In the genomic region with DNA sequence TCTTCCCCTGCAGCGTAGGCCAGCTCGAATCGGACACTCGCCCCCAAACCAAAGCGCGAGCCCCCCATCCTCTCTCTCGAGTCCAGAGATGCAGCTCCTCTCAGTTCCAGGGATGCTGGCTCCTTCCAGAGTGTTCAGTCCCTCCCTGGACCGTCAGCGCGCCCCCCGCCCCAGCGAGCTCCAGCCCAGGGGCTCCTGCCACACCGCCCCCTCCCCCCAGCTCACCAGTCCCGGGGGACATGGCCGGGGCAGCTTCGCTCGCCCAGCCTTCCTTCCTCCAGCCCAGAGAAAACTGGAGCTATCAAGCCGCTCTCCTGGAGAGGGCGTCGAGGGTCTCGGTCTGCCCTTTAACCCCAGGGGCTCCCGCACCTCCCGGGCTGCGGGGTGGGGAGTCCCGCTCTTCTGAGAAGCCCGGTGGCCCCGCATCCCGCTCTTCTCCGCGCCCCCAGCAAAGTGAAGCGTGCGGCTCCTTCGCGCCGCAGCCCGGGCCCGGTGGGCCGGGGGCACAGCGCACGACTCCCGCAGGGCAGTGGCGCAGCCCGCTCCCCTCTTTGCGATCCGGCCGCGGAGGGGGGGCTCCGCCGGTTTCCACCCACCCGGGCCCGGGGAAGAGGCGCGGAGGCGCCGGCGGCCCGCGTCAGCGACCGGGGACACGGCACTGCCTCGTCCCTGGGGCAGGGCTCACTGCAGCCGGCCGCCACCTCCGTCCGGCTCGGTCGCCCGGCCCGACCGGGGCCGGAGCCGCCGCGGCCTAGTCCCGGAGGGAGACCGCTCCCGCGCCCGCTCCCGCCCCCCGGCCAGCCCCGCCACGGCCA, we compare ENCODE assay signal across 8 cellular contexts. TPM values are rescaled to one million over a fixed set of nuclear protein-coding genes. Genes with fewer than 3 reads are reported as not detected.
DNase-seq lines count a peak whose midpoint lies in the region; ATAC-seq, FAIRE-seq and TF ChIP-seq lines count a peak whose summit lies in the region.

No MANE protein-coding gene starts in this region.

- 0 out of 2 replicates have a peak, but pooled peaks cover 7% of the 10 kb centered on the region for H4K20me1 ChIP-seq in HepG2 (ENCODE audit: insufficient read depth, low read length)

- H3K27ac ChIP-seq in CD8-positive, alpha-beta T cell (ENCODE audit: low read depth, low read length), result peak overlapping the region; percentile 40
- H3K27ac ChIP-seq in VCaP, result peak overlapping the region; percentile 90
- peak overlapping the region; percentile 72 for H3K27ac ChIP-seq in HepG2 (ENCODE audit: extremely low read length, insufficient read depth, low read length)

- H3K27me3 Mint-ChIP-seq in CD8-positive, alpha-beta T cell (ENCODE audit: low read depth), result peaks cover 11% of the 10 kb centered on the region
- H3K27me3 Mint-ChIP-seq in chondrocyte (ENCODE audit: low read depth), result peaks cover 7% of the 10 kb centered on the region

- H3K9ac ChIP-seq in HepG2 (ENCODE audit: insufficient read depth, low read depth, low read length), result peak overlapping the region; percentile 83

- H3K4me2 ChIP-seq in HepG2 (ENCODE audit: low read depth, low read length), result peak overlapping the region; percentile 89

- peaks cover 9% of the 10 kb centered on the region for H3K36me3 Mint-ChIP-seq in CD8-positive, alpha-beta T cell
- peaks cover 1% of the 10 kb centered on the region for H3K36me3 Mint-ChIP-seq in chondrocyte (ENCODE audit: low read depth)

- peaks cover 23% of the 10 kb centered on the region for H3K79me2 ChIP-seq in HepG2 (ENCODE audit: insufficient read depth, low read length)

- 4% methylated on average over 5 of the region's 84 CpGs for WGBS in HepG2 (ENCODE audit: low lambda C conversion rate)

- H3K4me3 ChIP-seq in CD8-positive, alpha-beta T cell (ENCODE audit: low read depth, low read length), result peak overlapping the region; percentile 69
- H3K4me3 ChIP-seq in HepG2 (replicated peaks in 1 of 3; ENCODE audit: insufficient read depth in 1 of 3, low read depth in 2 of 3, low read length in 3 of 3), result peak overlapping the region; percentile 90 to 95 (median 91)

- TF ChIP-seq EP300 in HepG2 (IDR thresholded peaks at IDR 0.05; ENCODE audit: low read depth in 2 of 2, low read length in 2 of 2), result no peak
- TF ChIP-seq EP300 in HepG2 (CRISPR knock-in tag; IDR thresholded peaks at IDR 0.05; ENCODE audit: borderline replicate concordance), result no peak

- no peak overlapping the region for H2AFZ ChIP-seq in HepG2 (ENCODE audit: low read length)

- in situ Hi-C loops in HepG2 (cut with HindIII; ENCODE audit: extremely low pct_ligation_motif_present, low pct_unique_long_range_greater_than_20kb), result loop anchor here (25.0 kb wide), 1 partner anchor 186 kb away; no protein-coding TSS in a partner anchor

- CTCF ChIA-PET in CD8-positive, alpha-beta T cell (lab: Charles Lee), result interaction anchor here (0.8 to 1.4 kb wide), 4 partner anchors 49 to 268 kb away, joined by 3 to 5 read pairs (median 4); partner anchors contain the start of gene GPBP1
- CTCF ChIA-PET in HepG2 (lab: Yijun Ruan, JAX; ENCODE audit: low intra/inter-chr PET ratio, low total read pairs), result no interaction called here

- no peaks in the 10 kb centered on the region for H3K27me3 ChIP-seq in CD8-positive, alpha-beta T cell (ENCODE audit: insufficient read depth, low read length)
- H3K27me3 ChIP-seq in HepG2 (ENCODE audit: control insufficient read depth in 1 of 2, insufficient read depth in 2 of 2, low read length in 2 of 2), result no peaks in the 10 kb centered on the region; a peak in 1 of 5 replicates

- no peak for TF ChIP-seq CTCF in CD8-positive, alpha-beta T cell (IDR thresholded peaks at IDR 0.05)
- TF ChIP-seq CTCF in VCaP (conservative IDR thresholded peaks at IDR 0.05), result no peak
- peak; percentile 25 for TF ChIP-seq CTCF in chondrocyte (IDR thresholded peaks at IDR 0.05)
- peak; percentile 24; the same call in 1 of the 2 replicates for TF ChIP-seq CTCF in HepG2 (CRISPR knock-in tag; IDR thresholded peaks at IDR 0.05)

- no peaks in the 10 kb centered on the region for H3K9me3 Mint-ChIP-seq in CD8-positive, alpha-beta T cell
- no peaks in the 10 kb centered on the region for H3K9me3 Mint-ChIP-seq in chondrocyte (ENCODE audit: low read depth)

- no peak for FAIRE-seq in HepG2 (lab: Jason Lieb, UNC)

- DNase-seq in CD8-positive, alpha-beta T cell, result peak in 5 of 7 experiments; percentile 3 to 56 (median 15)
- DNase-seq in chondrocyte (ENCODE audit: low spot score) (no peak), HepG2 (ENCODE audit: low spot score) (no peak), NCI-H2171 (lab: John Stamatoyannopoulos, UW) (no peak)
- peak; percentile 7 to 32 for DNase-seq in stimulated activated CD4-positive, alpha-beta T cell treated with anti-CD3 and anti-CD28 coated beads, Interleukin-4, amount 100 ng/mL, for 4 hours

- H3K4me1 ChIP-seq in CD8-positive, alpha-beta T cell (ENCODE audit: insufficient read depth, low read length), result peaks cover 16% of the 10 kb centered on the region
- H3K4me1 ChIP-seq in HepG2 (ENCODE audit: insufficient read depth, low read length), result peaks cover 31% of the 10 kb centered on the region

- no peaks in the 10 kb centered on the region for H3K36me3 ChIP-seq in CD8-positive, alpha-beta T cell (ENCODE audit: insufficient read depth, low read length)
- 0 out of 5 replicates have a peak, but pooled peaks cover 0 to 5% of the 10 kb centered on the region in 2 experiments for H3K36me3 ChIP-seq in HepG2 (replicated peaks in 1 of 2; ENCODE audit: control insufficient read depth in 1 of 2, insufficient read depth in 2 of 2, low read length in 2 of 2)

- POLR2A ChIA-PET in CD8-positive, alpha-beta T cell (lab: Charles Lee), result interaction anchor here (0.8 to 2.0 kb wide), 3 partner anchors 34 to 222 kb away, joined by 3 to 8 read pairs (median 7); partner anchors contain the start of genes GPBP1 and SETD9
- POLR2A ChIA-PET in HepG2 (lab: Yijun Ruan, JAX), result interaction anchor here (0.9 to 2.8 kb wide), 7 partner anchors 11 to 222 kb away, joined by 3 to 25 read pairs (median 6); partner anchors contain the start of genes GPBP1 and SETD9

- TF ChIP-seq POLR2A in HepG2 (IDR thresholded peaks at IDR 0.05; ENCODE audit: insufficient read depth in 1 of 2, low read depth in 2 of 2, low read length in 2 of 2), result no peak

- H3K4me1 Mint-ChIP-seq in CD8-positive, alpha-beta T cell (ENCODE audit: low read depth), result peaks cover 23% of the 10 kb centered on the region
- peaks cover 18% of the 10 kb centered on the region for H3K4me1 Mint-ChIP-seq in chondrocyte (ENCODE audit: low read depth)

- H3K4me3 Mint-ChIP-seq in CD8-positive, alpha-beta T cell, result peak overlapping the region; percentile 95
- H3K4me3 Mint-ChIP-seq in chondrocyte (ENCODE audit: unreplicated experiment), result peak overlapping the region; percentile 98

- TF ChIP-seq RAD21 in HepG2 (CRISPR knock-in tag; IDR thresholded peaks at IDR 0.05), result 0 out of 2 replicates have a peak, but pooled peaks have one; percentile 9

- no TSS peak for BruUV-seq in HepG2 (replicated peaks; lab: Mats Ljungman, UMichigan)

- ATAC-seq in CD8-positive, alpha-beta T cell, result peak; percentile 19
- ATAC-seq in GM19438 (IDR thresholded peaks at IDR 0.05; ENCODE audit: low read depth, unreplicated experiment), result peak; percentile 41
- peak; percentile 18 for ATAC-seq in HG03469 (IDR thresholded peaks at IDR 0.05; ENCODE audit: unreplicated experiment)
- ATAC-seq in HepG2, result peak; percentile 78

- intact Hi-C loops in CD8-positive, alpha-beta T cell (cut with DNase I, micrococcal nuclease), result loop anchor here (2.0 to 10.0 kb wide), 7 partner anchors 134 to 1644 kb away; partner anchors contain the start of genes DHX29 (in 1 of the 2), IL6ST (in 1 of the 2), MAP3K1 (in 1 of the 2) and MTREX (in 1 of the 2)
- intact Hi-C loops in HepG2 (cut with micrococcal nuclease; ENCODE audit: unreplicated experiment), result loop anchor here (2.0 to 5.0 kb wide), 2 partner anchors 39 to 131 kb away; no protein-coding TSS in a partner anchor

- peak overlapping the region; percentile 87 for H3K27ac Mint-ChIP-seq in CD8-positive, alpha-beta T cell
- peak overlapping the region; percentile 97 for H3K27ac Mint-ChIP-seq in chondrocyte (ENCODE audit: unreplicated experiment)

- no peaks in the 10 kb centered on the region for H3K9me3 ChIP-seq in CD8-positive, alpha-beta T cell (ENCODE audit: low read length)
- H3K9me3 ChIP-seq in HepG2 (ENCODE audit: low read length), result no peaks in the 10 kb centered on the region

RNA-seq across cellular contexts. Expression of gene MIER3, which starts 0.6 kb away (rescaled TPM):
- 10 to 100 TPM; 29.3 to 39.2 TPM for total RNA-seq in CD8-positive, alpha-beta T cell
- total RNA-seq in chondrocyte, result 22.6 to 25.7 TPM (median 22.7 TPM) in 3 replicates
- 38.8 and 63.5 TPM in 2 replicates for total RNA-seq in HepG2 (2016; rRNA removed; fragmentation: Illumina TruSeq; extraction: Trizol)
- total RNA-seq in HepG2 (2016; cell fraction: cytosol; rRNA removed; fragmentation: Illumina TruSeq; extraction: Trizol; ENCODE audit: low read depth), result 1.1 and 2.4 TPM in 2 replicates
- total RNA-seq in HepG2 (2016; cell fraction: insoluble cytoplasmic fraction; rRNA removed; fragmentation: Illumina TruSeq; extraction: Trizol), result 40.3 and 58.9 TPM in 2 replicates
- 5.6 and 8.3 TPM in 2 replicates for total RNA-seq in HepG2 (2016; cell fraction: membrane; rRNA removed; fragmentation: Illumina TruSeq; extraction: Trizol)
- total RNA-seq in HepG2 (2016; cell fraction: nucleus; rRNA removed; fragmentation: Illumina TruSeq; extraction: Trizol), result 35.4 TPM in 2 replicates
- 11.8 and 14.6 TPM in 2 replicates for polyA plus RNA-seq in HepG2 (2011; rRNA removed)
- polyA plus RNA-seq in HepG2 (2011; cell fraction: cytosol; rRNA removed), result 5.4 and 7.9 TPM in 2 replicates
- 13.5 and 15.5 TPM in 2 replicates for polyA plus RNA-seq in HepG2 (2011; cell fraction: nucleus; rRNA removed)
- 9.6 and 15.3 TPM in 2 replicates for polyA plus RNA-seq in HepG2 (2012)
- polyA plus RNA-seq in HepG2 (2016; cell fraction: cytosol; fragmentation: Illumina TruSeq; extraction: Trizol; ENCODE audit: low read depth), result 0.28 and 0.40 TPM in 2 replicates
- polyA plus RNA-seq in HepG2 (2016; cell fraction: insoluble cytoplasmic fraction; fragmentation: Illumina TruSeq; extraction: Trizol; ENCODE audit: low read depth), result 20.4 and 22.1 TPM in 2 replicates
- polyA plus RNA-seq in HepG2 (2016; cell fraction: membrane; fragmentation: Illumina TruSeq; extraction: Trizol; ENCODE audit: low read depth), result 2.0 and 2.5 TPM in 2 replicates
- 33.9 and 37.6 TPM in 2 replicates for polyA plus RNA-seq in HepG2 (2016; cell fraction: nucleus; fragmentation: Illumina TruSeq; extraction: Trizol; ENCODE audit: insufficient read depth, low read depth)
- polyA minus RNA-seq in HepG2 (2011; rRNA and poly(A)+ RNA removed; ENCODE audit: low replicate concordance), result 25.7 and 34.6 TPM in 2 replicates
- 17.3 and 18.2 TPM in 2 replicates for polyA minus RNA-seq in HepG2 (2011; cell fraction: cytosol; rRNA and poly(A)+ RNA removed)
- 30.4 and 37.5 TPM in 2 replicates for polyA minus RNA-seq in HepG2 (2011; cell fraction: nucleus; rRNA and poly(A)+ RNA removed)

RNA-seq across cellular contexts. Expression of gene SETD9, which starts 41.9 kb away (rescaled TPM):
- total RNA-seq in CD8-positive, alpha-beta T cell, result 1 to 10 TPM; 2.5 to 2.9 TPM
- total RNA-seq in chondrocyte (8.5 to 11.2 TPM (median 8.7 TPM) in 3 replicates), HepG2 (2016; rRNA removed; fragmentation: Illumina TruSeq; extraction: Trizol) (14.6 and 17.8 TPM in 2 replicates)
- total RNA-seq in HepG2 (2016; cell fraction: cytosol; rRNA removed; fragmentation: Illumina TruSeq; extraction: Trizol; ENCODE audit: low read depth), result 29.5 and 30.1 TPM in 2 replicates
- 15.1 and 15.7 TPM in 2 replicates for total RNA-seq in HepG2 (2016; cell fraction: insoluble cytoplasmic fraction; rRNA removed; fragmentation: Illumina TruSeq; extraction: Trizol)
- 29.7 and 31.0 TPM in 2 replicates for total RNA-seq in HepG2 (2016; cell fraction: membrane; rRNA removed; fragmentation: Illumina TruSeq; extraction: Trizol)
- 12.8 and 14.0 TPM in 2 replicates for total RNA-seq in HepG2 (2016; cell fraction: nucleus; rRNA removed; fragmentation: Illumina TruSeq; extraction: Trizol)
- 4.8 and 5.5 TPM in 2 replicates for polyA plus RNA-seq in HepG2 (2011; rRNA removed)
- polyA plus RNA-seq in HepG2 (2011; cell fraction: cytosol; rRNA removed), result 2.7 and 3.0 TPM in 2 replicates
- polyA plus RNA-seq in HepG2 (2011; cell fraction: nucleus; rRNA removed), result 1.7 and 2.6 TPM in 2 replicates
- polyA plus RNA-seq in HepG2 (2012), result 5.7 and 6.0 TPM in 2 replicates
- 25.5 and 31.1 TPM in 2 replicates for polyA plus RNA-seq in HepG2 (2016; cell fraction: cytosol; fragmentation: Illumina TruSeq; extraction: Trizol; ENCODE audit: low read depth)
- 12.3 and 13.7 TPM in 2 replicates for polyA plus RNA-seq in HepG2 (2016; cell fraction: insoluble cytoplasmic fraction; fragmentation: Illumina TruSeq; extraction: Trizol; ENCODE audit: low read depth)
- polyA plus RNA-seq in HepG2 (2016; cell fraction: membrane; fragmentation: Illumina TruSeq; extraction: Trizol; ENCODE audit: low read depth), result 23.9 and 28.6 TPM in 2 replicates
- polyA plus RNA-seq in HepG2 (2016; cell fraction: nucleus; fragmentation: Illumina TruSeq; extraction: Trizol; ENCODE audit: insufficient read depth, low read depth), result 15.5 and 17.4 TPM in 2 replicates
- polyA minus RNA-seq in HepG2 (2011; rRNA and poly(A)+ RNA removed; ENCODE audit: low replicate concordance), result 2.7 TPM in 2 replicates
- polyA minus RNA-seq in HepG2 (2011; cell fraction: cytosol; rRNA and poly(A)+ RNA removed), result 3.3 and 4.5 TPM in 2 replicates
- 8.5 and 9.9 TPM in 2 replicates for polyA minus RNA-seq in HepG2 (2011; cell fraction: nucleus; rRNA and poly(A)+ RNA removed)

Comparison
In these comparisons a context has a peak if more than half of its experiments do, and no peak if none do; other contexts are left out.
1. ATAC-seq: peak in every context shown above with its lines; median percentile 78 in HepG2; 41 in GM19438; 19 in CD8-positive, alpha-beta T cell; 18 in HG03469.
2. DNase-seq: peak in CD8-positive, alpha-beta T cell (5 of 7) and stimulated activated CD4-positive, alpha-beta T cell treated with anti-CD3 and anti-CD28 coated beads, Interleukin-4, amount 100 ng/mL, for 4 hours (2 of 2); none in chondrocyte (single experiment), HepG2 (single experiment) and NCI-H2171 (single experiment).
3. H3K27ac ChIP-seq: peak in every context shown above with its lines; median percentile 90 in VCaP; 72 in HepG2; 40 in CD8-positive, alpha-beta T cell.
4. CTCF ChIP-seq: peak in chondrocyte (single experiment) and HepG2 (single experiment); none in CD8-positive, alpha-beta T cell (single experiment) and VCaP (single experiment).